In genomic region chr20:46112430-46113020, GRCh38 we compare ENCODE assay signal across 30 cellular contexts.
"Had no signal": no experiment of that assay in that cellular context is flagged by ENCODE, and none has a peak within 500 bp of the region (broad histone marks: within the 10 kb centered on the region; RNA-seq: fewer than 3 reads in every experiment).

No MANE protein-coding gene starts in this region.

- H3K4me1 ChIP-seq: breast epithelium, prostate gland, testis had no signal

- ATAC-seq: activated CD4-positive, CD25-positive, alpha-beta regulatory T cell treated with anti-CD3 and anti-CD28 coated beads, Interleukin-2, amount 50 U/mL, for 24 hours; activated naive CD8-positive, alpha-beta T cell treated with anti-CD3 and anti-CD28 coated beads, Interleukin-2, amount 50 U/mL, for 24 hours; activated T-cell treated with anti-CD3 and anti-CD28 coated beads, Interleukin-2, amount 50 U/mL, for 4 hours; activated T-helper 17 cell treated with anti-CD3 and anti-CD28 coated beads, Interleukin-2, amount 50 U/mL, for 72 hours; heart right ventricle; left lung; lower lobe of right lung; natural killer cell treated with Interleukin-12 subunit alpha and Interleukin-12 subunit beta and Interleukin-15 and Interleukin-18, amount 100 ng/mL, for 72 hours; sciatic nerve; stimulated activated naive CD8-positive, alpha-beta T cell treated with anti-CD3 and anti-CD28 coated beads, Interleukin-15, Interleukin-2, amounts not matched to agents 100 U/mL and 50 U/mL, for 24 hours had no signal

- H3K9me3 Mint-ChIP-seq: activated naive CD4-positive, alpha-beta T cell treated with anti-CD3 and anti-CD28 coated beads, Interleukin-2, amount 50 U/mL, for 24 hours; activated naive CD8-positive, alpha-beta T cell treated with anti-CD3 and anti-CD28 coated beads, Interleukin-2, amount 50 U/mL, for 24 hours; activated T-cell treated with anti-CD3 and anti-CD28 coated beads, Interleukin-2, amount 50 U/mL, for 4 hours; activated T-helper 17 cell treated with anti-CD3 and anti-CD28 coated beads, Interleukin-2, amount 50 U/mL, for 72 hours; natural killer cell treated with Interleukin-12 subunit alpha and Interleukin-12 subunit beta and Interleukin-15 and Interleukin-18, amount 100 ng/mL, for 72 hours; T-helper 2 cell treated with Interferon-gamma antibody and Interleukin-4, amounts not matched to agents 5 μg/mL and 100 μg/mL, for 36 hours had no signal

- H3K36me3 Mint-ChIP-seq: activated naive CD4-positive, alpha-beta T cell treated with anti-CD3 and anti-CD28 coated beads, Interleukin-2, amount 50 U/mL, for 24 hours; natural killer cell treated with Interleukin-12 subunit alpha and Interleukin-12 subunit beta and Interleukin-15 and Interleukin-18, amount 100 ng/mL, for 72 hours had no signal

- H3K4me3 ChIP-seq: breast epithelium, esophagus squamous epithelium, heart right ventricle, left lung, lower lobe of right lung, prostate gland, skin epidermis, testis had no signal

- H3K27me3 ChIP-seq: breast epithelium, testis had no signal

- H3K4me3 Mint-ChIP-seq: activated naive CD4-positive, alpha-beta T cell treated with anti-CD3 and anti-CD28 coated beads, Interleukin-2, amount 50 U/mL, for 24 hours; activated naive CD8-positive, alpha-beta T cell treated with anti-CD3 and anti-CD28 coated beads, Interleukin-2, amount 50 U/mL, for 24 hours; activated T-cell treated with anti-CD3 and anti-CD28 coated beads, Interleukin-2, amount 50 U/mL, for 4 hours; activated T-helper 17 cell treated with anti-CD3 and anti-CD28 coated beads, Interleukin-2, amount 50 U/mL, for 72 hours; natural killer cell treated with Interleukin-12 subunit alpha and Interleukin-12 subunit beta and Interleukin-15 and Interleukin-18, amount 100 ng/mL, for 72 hours; T-helper 2 cell treated with Interferon-gamma antibody and Interleukin-4, amounts not matched to agents 5 μg/mL and 100 μg/mL, for 36 hours had no signal

- H3K36me3 ChIP-seq: breast epithelium, esophagus squamous epithelium, heart right ventricle, left lung, lower lobe of right lung, prostate gland had no signal

- H3K9me3 ChIP-seq: breast epithelium, esophagus squamous epithelium, heart right ventricle, left lung, lower lobe of right lung, prostate gland, testis had no signal

- H3K27ac Mint-ChIP-seq: activated naive CD4-positive, alpha-beta T cell treated with anti-CD3 and anti-CD28 coated beads, Interleukin-2, amount 50 U/mL, for 24 hours; activated naive CD8-positive, alpha-beta T cell treated with anti-CD3 and anti-CD28 coated beads, Interleukin-2, amount 50 U/mL, for 24 hours; activated T-helper 17 cell treated with anti-CD3 and anti-CD28 coated beads, Interleukin-2, amount 50 U/mL, for 72 hours; T-helper 2 cell treated with Interferon-gamma antibody and Interleukin-4, amounts not matched to agents 5 μg/mL and 100 μg/mL, for 36 hours had no signal

- H3K27ac ChIP-seq: breast epithelium, epithelial cell of prostate, esophagus squamous epithelium, left lung, lower lobe of right lung, prostate gland, skin epidermis, testis had no signal

- DNase-seq: activated CD4-positive, alpha-beta T cell treated with anti-CD3 and anti-CD28 coated beads for 48 hours; activated CD4-positive, alpha-beta T cell treated with anti-CD3 and anti-CD28 coated beads, Interleukin-2, amount 50 U/mL, for 48 hours; activated naive CD8-positive, alpha-beta T cell treated with anti-CD3 and anti-CD28 coated beads, Interleukin-2, amount 50 U/mL, for 24 hours; activated T-cell treated with anti-CD3 and anti-CD28 coated beads, Interleukin-2, amount 50 U/mL, for 4 hours; central memory CD4-positive, alpha-beta T cell; dermis blood vessel endothelial cell; effector CD4-positive, alpha-beta T cell; esophagus squamous epithelium; foreskin melanocyte; heart right ventricle; left lung; lower lobe of right lung; mesenchymal stem cell; retina; stimulated activated CD4-positive, alpha-beta T cell treated with anti-CD3 and anti-CD28 coated beads, Interleukin-12 subunit alpha, Interleukin-12 subunit beta, amount 100 ng/mL, for 4 hours; stimulated activated CD4-positive, alpha-beta T cell treated with anti-CD3 and anti-CD28 coated beads, Interleukin-4, amount 100 ng/mL, for 1 hour; stimulated activated naive CD8-positive, alpha-beta T cell treated with anti-CD3 and anti-CD28 coated beads, Interleukin-15, Interleukin-2, amounts not matched to agents 100 U/mL and 50 U/mL, for 24 hours; T-helper 1 cell; testis; trophoblast cell had no signal
